24 cellular contexts compared by ENCODE assay signal in the genomic region with DNA sequence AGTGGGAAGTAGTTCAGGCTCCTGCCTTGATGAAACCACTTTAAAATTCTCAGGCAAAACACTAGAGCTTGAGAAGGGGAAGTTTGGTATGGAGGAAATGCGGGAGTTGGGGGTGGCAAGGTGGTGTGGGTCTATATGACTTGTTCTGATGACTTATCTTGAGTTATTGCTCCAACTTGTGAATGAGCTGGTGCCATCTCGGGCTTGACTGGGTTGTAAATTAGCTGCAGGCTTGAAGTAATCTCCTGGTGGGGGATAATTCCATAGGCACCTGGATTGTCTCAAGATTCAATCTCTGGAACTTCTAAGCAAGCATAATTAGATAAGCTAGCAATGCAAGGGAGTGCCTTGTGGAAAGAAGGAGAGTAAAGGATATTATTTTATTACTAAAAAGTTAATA.
"Had no signal": no experiment of that assay in that cellular context is flagged by ENCODE, and none has a peak within 500 bp of the region (broad histone marks: within the 10 kb centered on the region; RNA-seq: fewer than 3 reads in every experiment).

No MANE protein-coding gene starts in this region.

- H3K9me3 ChIP-seq: thoracic aorta had no signal

- H3K27me3 ChIP-seq: dorsolateral prefrontal cortex, stomach had no signal

- DNase-seq: cortex of kidney; dorsolateral prefrontal cortex; effector CD8-positive, alpha-beta T cell; heart right ventricle; hypothalamus; kidney glomerular epithelial cell; naive thymus-derived CD4-positive, alpha-beta T cell; posterior cingulate gyrus; spleen; stimulated activated CD4-positive, alpha-beta T cell treated with anti-CD3 and anti-CD28 coated beads, Interleukin-15, amount 100 ng/mL, for 24 hours; stimulated activated CD4-positive, alpha-beta T cell treated with anti-CD3 and anti-CD28 coated beads, Interleukin-1b, Interleukin-23, amount 100 ng/mL, for 48 hours; stimulated activated CD4-positive, alpha-beta T cell treated with anti-CD3 and anti-CD28 coated beads, Interleukin-4, amount 100 ng/mL, for 24 hours; stomach; substantia nigra had no signal

- H3K4me3 Mint-ChIP-seq: naive thymus-derived CD4-positive, alpha-beta T cell; neural crest cell; stimulated activated memory B cell treated with anti-CD40 and anti-IgM and Interleukin-4, amounts not matched to agents 10 μg/mL and 1 μg/mL and 100 μg/mL, for 72 hours; type B pancreatic cell had no signal

- H3K4me3 ChIP-seq: dorsolateral prefrontal cortex, heart right ventricle, spleen, stomach, thoracic aorta had no signal

- H3K9me3 Mint-ChIP-seq: type B pancreatic cell had no signal

- H3K4me1 ChIP-seq: spleen, stomach had no signal

- H3K36me3 ChIP-seq: heart right ventricle, spleen, stomach, thoracic aorta had no signal

- FAIRE-seq: endometrium, frontal cortex, islet of Langerhans, urothelium cell line had no signal

- H3K27ac ChIP-seq: dorsolateral prefrontal cortex, heart right ventricle, spleen, stomach, thoracic aorta had no signal

- H3K4me1 Mint-ChIP-seq: neural crest cell; stimulated activated memory B cell treated with anti-CD40 and anti-IgM and Interleukin-4, amounts not matched to agents 10 μg/mL and 1 μg/mL and 100 μg/mL, for 72 hours had no signal

- ATAC-seq: esophagus mucosa; heart right ventricle; naive thymus-derived CD4-positive, alpha-beta T cell; sciatic nerve; stimulated activated memory B cell treated with anti-CD40 and anti-IgM and Interleukin-4, amounts not matched to agents 10 μg/mL and 1 μg/mL and 100 μg/mL, for 72 hours had no signal

- H3K27ac Mint-ChIP-seq: naive thymus-derived CD4-positive, alpha-beta T cell; stimulated activated memory B cell treated with anti-CD40 and anti-IgM and Interleukin-4, amounts not matched to agents 10 μg/mL and 1 μg/mL and 100 μg/mL, for 72 hours; type B pancreatic cell had no signal
